ENCODE assay signal across 8 cellular contexts in genomic region chr17:79810138-79811027, GRCh38. TPM values are rescaled to one million over a fixed set of nuclear protein-coding genes. Genes with fewer than 3 reads are reported as not detected.
DNase-seq lines count a peak whose midpoint lies in the region; ATAC-seq and TF ChIP-seq lines count a peak whose summit lies in the region.

No MANE protein-coding gene starts in this region.

- DNase-seq in G401 (ENCODE audit: low spot score), result peak; percentile 37
- DNase-seq in NCI-H1105 treated with DMSO at 0.1 percent for 48 hours (lab: John Stamatoyannopoulos, UW), result peak; percentile 92
- no peak for DNase-seq in SK-N-MC (ENCODE audit: low read depth, low spot score)
- DNase-seq in activated naive CD4-positive, alpha-beta T cell treated with anti-CD3 and anti-CD28 coated beads, Interleukin-2, amount 10 ng/mL, durations not matched to agents 7 days and 5 days, result peak; percentile 87
- peak; percentile 71 to 88 (median 80) for DNase-seq in heart left ventricle
- DNase-seq in retina, result peak; percentile 77
- no peak for DNase-seq in esophagus squamous epithelium (lab: John Stamatoyannopoulos, UW)

- H3K9me3 ChIP-seq in SK-N-MC (ENCODE audit: low read depth, low read length) (no peaks in the 10 kb centered on the region), heart left ventricle (no peaks in the 10 kb centered on the region), esophagus squamous epithelium (no peaks in the 10 kb centered on the region)

- H3K9me3 Mint-ChIP-seq in activated naive CD4-positive, alpha-beta T cell treated with anti-CD3 and anti-CD28 coated beads, Interleukin-2, amount 10 ng/mL, durations not matched to agents 7 days and 5 days, result no peaks in the 10 kb centered on the region

- TF ChIP-seq POLR2A in heart left ventricle (IDR thresholded peaks at IDR 0.05) (no peak), esophagus squamous epithelium (IDR thresholded peaks at IDR 0.05) (no peak)

- 1% methylated on average over 42 to 76 of the region's 76 CpGs for WGBS in heart left ventricle, 4 donors
- 1 to 2% methylated on average over 29 to 41 of the region's 76 CpGs for WGBS in esophagus squamous epithelium, 2 donors

- H3K4me3 Mint-ChIP-seq in activated naive CD4-positive, alpha-beta T cell treated with anti-CD3 and anti-CD28 coated beads, Interleukin-2, amount 10 ng/mL, durations not matched to agents 7 days and 5 days, result no peak overlapping the region

- H3K27me3 ChIP-seq in heart left ventricle (peaks cover 73 to 94% (median 91%) of the 10 kb centered on the region in 9 donors), esophagus squamous epithelium (peaks cover 52 to 100% (median 73%) of the 10 kb centered on the region in 4 donors)

- H3K36me3 ChIP-seq in SK-N-MC (ENCODE audit: insufficient read depth, low read length) (no peaks in the 10 kb centered on the region), heart left ventricle (no peaks in the 10 kb centered on the region), esophagus squamous epithelium (no peaks in the 10 kb centered on the region)

- CTCF ChIA-PET in activated naive CD4-positive, alpha-beta T cell treated with anti-CD3 and anti-CD28 coated beads, Interleukin-2, amount 10 ng/mL, durations not matched to agents 7 days and 5 days (lab: Charles Lee), result interaction anchor here (0.7 to 6.8 kb wide), 10 partner anchors 9 to 186 kb away, joined by 3 to 39 read pairs (median 4); partner anchors contain the start of genes CBX4 and CBX8

- peak overlapping the region; percentile 28 for H3K27ac Mint-ChIP-seq in activated naive CD4-positive, alpha-beta T cell treated with anti-CD3 and anti-CD28 coated beads, Interleukin-2, amount 10 ng/mL, durations not matched to agents 7 days and 5 days

- no peaks in the 10 kb centered on the region for H3K36me3 Mint-ChIP-seq in activated naive CD4-positive, alpha-beta T cell treated with anti-CD3 and anti-CD28 coated beads, Interleukin-2, amount 10 ng/mL, durations not matched to agents 7 days and 5 days

- H3K27ac ChIP-seq in SK-N-MC (peak overlapping the region; percentile 87), heart left ventricle (no peak overlapping the region), esophagus squamous epithelium (no peak overlapping the region)

- H3K4me3 ChIP-seq in SK-N-MC (peak overlapping the region; percentile 88), heart left ventricle (peak overlapping the region in 10 of 12 donors; percentile 6 to 46 (median 30)), esophagus squamous epithelium (peak overlapping the region in 1 of 4 donors; percentile 42)

- in situ Hi-C loops in G401 (cut with HindIII; ENCODE audit: low sequenced_read_pairs), result no loop called here

- TF ChIP-seq CTCF in heart left ventricle (IDR thresholded peaks at IDR 0.05) (no peak), esophagus squamous epithelium (IDR thresholded peaks at IDR 0.05) (no peak)

- peaks cover 95% of the 10 kb centered on the region for H3K27me3 Mint-ChIP-seq in activated naive CD4-positive, alpha-beta T cell treated with anti-CD3 and anti-CD28 coated beads, Interleukin-2, amount 10 ng/mL, durations not matched to agents 7 days and 5 days

- H3K4me1 Mint-ChIP-seq in activated naive CD4-positive, alpha-beta T cell treated with anti-CD3 and anti-CD28 coated beads, Interleukin-2, amount 10 ng/mL, durations not matched to agents 7 days and 5 days, result peaks cover 39% of the 10 kb centered on the region

- H3K9ac ChIP-seq in SK-N-MC (ENCODE audit: insufficient read length), result peak overlapping the region; percentile 88

- H3K4me1 ChIP-seq in heart left ventricle, result peaks cover 4 to 60% (median 33%) of the 10 kb centered on the region in 12 donors
- H3K4me1 ChIP-seq in esophagus squamous epithelium, result peaks cover 46 to 67% (median 62%) of the 10 kb centered on the region in 3 donors

- intact Hi-C loops in heart left ventricle (cut with DNase I) (loop anchor here in 3 of 10 donors (2.0 to 5.0 kb wide), 3 partner anchors 20 to 182 kb away; no protein-coding TSS in a partner anchor), esophagus squamous epithelium (cut with DNase I) (no loop called here)

- ATAC-seq in HG02610 (IDR thresholded peaks at IDR 0.05; ENCODE audit: unreplicated experiment) (peak; percentile 73), heart left ventricle (peak; percentile 57 to 85 (median 82))

RNA-seq across cellular contexts. Expression of gene CBX8, which starts 13.5 kb away (rescaled TPM):
- 15.8 and 18.8 TPM in 2 replicates for total RNA-seq in G401 (2014; rRNA removed; shearing (Covaris generic))
- 1 to 10 TPM; 1.5 to 9.2 (median 5.3) TPM for total RNA-seq in heart left ventricle
- 1 to 10 TPM; 3.6 to 5.1 TPM for polyA plus RNA-seq in heart left ventricle
- 1 to 10 TPM; 2.3 to 4.7 (median 2.6) TPM for total RNA-seq in esophagus squamous epithelium

RNA-seq across cellular contexts. Expression of gene CBX4, which starts 28.9 kb away (rescaled TPM):
- 13.5 and 20.9 TPM in 2 replicates for total RNA-seq in G401 (2014; rRNA removed; shearing (Covaris generic))
- total RNA-seq in heart left ventricle (10 to 100 TPM; 16.7 to 41.1 (median 26.9) TPM), esophagus squamous epithelium (10 to 100 TPM in 3 of 4 donors, 1 to 10 TPM in 1; 9.0 to 26.3 (median 17.1) TPM)
- polyA plus RNA-seq in heart left ventricle, result 10 to 100 TPM; 10.9 to 14.2 TPM

RNA-seq across cellular contexts. Expression of gene CBX2, which starts 32.4 kb away (rescaled TPM):
- 35.8 and 48.4 TPM in 2 replicates for total RNA-seq in G401 (2014; rRNA removed; shearing (Covaris generic))
- total RNA-seq in heart left ventricle (1 to 10 TPM; 2.4 to 4.3 (median 3.2) TPM), esophagus squamous epithelium (10 to 100 TPM in 2 of 4 donors, 1 to 10 TPM in 2; 4.6 to 12.9 (median 8.7) TPM)
- polyA plus RNA-seq in heart left ventricle, result 1 to 10 TPM; 2.9 TPM

Comparison
In these comparisons a context has a peak if more than half of its experiments do, and no peak if none do; other contexts are left out.
1. DNase-seq: peak in G401 (single experiment), NCI-H1105 treated with DMSO at 0.1 percent for 48 hours (single experiment), activated naive CD4-positive, alpha-beta T cell treated with anti-CD3 and anti-CD28 coated beads, Interleukin-2, amount 10 ng/mL, durations not matched to agents 7 days and 5 days (single experiment), heart left ventricle (5 of 5) and retina (single experiment); none in SK-N-MC (single experiment) and esophagus squamous epithelium (single experiment).